In the genomic region with DNA sequence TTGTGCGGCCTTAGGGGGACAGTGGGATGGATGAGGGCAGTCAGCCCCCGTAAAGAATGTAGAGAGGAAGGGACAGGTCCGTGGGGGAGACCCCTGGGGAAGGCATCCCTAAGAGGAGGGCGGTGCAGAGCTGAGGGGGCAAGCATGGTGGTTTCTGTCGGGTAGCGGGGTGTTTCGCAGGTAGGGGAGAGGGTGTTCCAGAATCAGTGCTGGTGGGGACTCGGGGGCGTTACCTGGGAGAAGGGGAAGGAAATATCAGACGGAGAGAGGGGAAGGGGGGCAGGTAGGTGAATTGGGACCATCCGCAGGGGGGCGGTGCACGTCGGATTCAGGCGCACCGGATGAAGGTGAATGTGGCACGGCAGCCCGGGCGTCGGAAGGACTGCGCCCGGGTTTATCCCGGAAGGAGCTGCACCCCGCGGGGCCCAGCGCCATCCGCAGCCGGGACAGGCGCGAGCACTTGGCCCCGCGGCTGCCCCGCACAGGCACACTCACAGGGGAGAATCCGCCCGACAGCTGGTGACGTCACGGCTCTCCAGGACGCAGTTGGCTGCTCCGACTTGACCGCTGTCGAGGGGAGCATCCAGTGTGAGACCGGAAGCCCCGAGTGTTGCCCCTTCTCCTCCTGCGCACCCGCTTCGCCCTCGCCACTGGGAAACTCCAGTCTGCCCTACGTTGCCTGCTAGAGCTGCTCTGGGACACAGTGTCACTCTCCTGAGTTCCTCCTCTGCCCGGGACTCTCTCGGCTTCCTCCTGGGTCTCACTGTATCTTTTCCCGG, we compare ENCODE assay signal across 8 cellular contexts. TPM values are rescaled to one million over a fixed set of nuclear protein-coding genes. Genes with fewer than 3 reads are reported as not detected.
DNase-seq lines count a peak whose midpoint lies in the region; ATAC-seq and TF ChIP-seq lines count a peak whose summit lies in the region.

No MANE protein-coding gene starts in this region.

- CTCF ChIA-PET in AG04450 (lab: Charles Lee) = interaction anchor here (0.6 to 1.9 kb wide), 5 partner anchors 12 to 578 kb away, joined by 3 to 6 read pairs (median 4); no protein-coding TSS in a partner anchor

- H3K4me3 ChIP-seq in AG04450 (ENCODE audit: low read depth, low read length) (peak overlapping the region; percentile 48), thymus (ENCODE audit: low read length) (peak overlapping the region; percentile 69)

- ATAC-seq in foreskin keratinocyte = peak; percentile 65
- ATAC-seq in omental fat pad (ENCODE audit: low FRiP score) = peak; percentile 66
- no peak for ATAC-seq in GM21360 (IDR thresholded peaks at IDR 0.05; ENCODE audit: unreplicated experiment)

- TF ChIP-seq CTCF in AG04450 (IDR thresholded peaks at IDR 0.05; ENCODE audit: low read depth, low read length) (no peak), foreskin keratinocyte (conservative IDR thresholded peaks at IDR 0.05) (peak; percentile 37), omental fat pad (IDR thresholded peaks at IDR 0.05) (no peak)

- H3K27me3 ChIP-seq in AG04450 (ENCODE audit: control insufficient read depth, insufficient read depth, low read length) (peaks cover 51% of the 10 kb centered on the region), foreskin keratinocyte (peaks cover 35% of the 10 kb centered on the region), thymus (ENCODE audit: control insufficient read depth, insufficient read depth) (no peaks in the 10 kb centered on the region)

- 11% methylated on average over 51 of the region's 51 CpGs for WGBS in thymus

- in situ Hi-C loops in GM18951 (cut with MboI; ENCODE audit: low sequenced_read_pairs, unreplicated experiment) = no loop called here

- no peaks in the 10 kb centered on the region for H3K36me3 ChIP-seq in thymus (ENCODE audit: control insufficient read depth, insufficient read depth)

- no peaks in the 10 kb centered on the region; the same call in 1 of the 2 replicates for H3K9me3 ChIP-seq in AG04450 (ENCODE audit: control insufficient read depth, insufficient read depth, low read length)
- H3K9me3 ChIP-seq in thymus (ENCODE audit: control insufficient read depth) = no peaks in the 10 kb centered on the region

- no peaks in the 10 kb centered on the region for H3K4me1 ChIP-seq in foreskin keratinocyte
- peaks cover 35% of the 10 kb centered on the region for H3K4me1 ChIP-seq in thymus (ENCODE audit: control insufficient read depth, insufficient read depth, low read length)

- TF ChIP-seq POLR2A in GM18951 (IDR thresholded peaks at IDR 0.05; ENCODE audit: extremely low read depth, insufficient read depth, insufficient read length) = peak; percentile 71

- H3K27ac ChIP-seq in AG04450 (ENCODE audit: low read depth, low read length) (no peak overlapping the region), foreskin keratinocyte (no peak overlapping the region), thymus (ENCODE audit: low read depth) (peak overlapping the region; percentile 71)

- POLR2A ChIA-PET in AG04450 (lab: Yijun Ruan, JAX) = interaction anchor here (0.5 kb wide), 1 partner anchor 115 kb away, joined by 3 read pairs; the partner anchor contains the start of genes CREB3 and TLN1

- DNase-seq in AG04450 (ENCODE audit: low read depth, low spot score) (no peak), NCI-H748 (lab: John Stamatoyannopoulos, UW; ENCODE audit: unreplicated experiment) (peak; percentile 56), foreskin keratinocyte (no peak), omental fat pad (ENCODE audit: low spot score) (peak; percentile 75)
- peak; percentile 45 to 52 for DNase-seq in activated T-helper 1 cell treated with anti-CD3 and anti-CD28 coated beads, Interleukin-2, amount 50 U/mL, for 16 hours (ENCODE audit: low read depth in 1 of 2, low spot score in 1 of 2)

RNA-seq across cellular contexts. Expression of gene CD72, which starts 1.3 kb away (rescaled TPM):
- 0.86 and 1.0 TPM in 2 replicates for polyA plus RNA-seq in AG04450 (2011; rRNA removed)
- 0.91 and 1.1 TPM in 2 replicates for polyA minus RNA-seq in AG04450 (2011; rRNA and poly(A)+ RNA removed)
- total RNA-seq in foreskin keratinocyte = 0.20 and 0.28 TPM in 2 replicates
- 0.19 TPM in 2 replicates for polyA plus RNA-seq in foreskin keratinocyte
- total RNA-seq in omental fat pad = 10 to 100 TPM in 1 of 4 donors, 1 to 10 TPM in 3; 1.6 to 15.5 (median 4.9) TPM
- 23.6 TPM for polyA plus RNA-seq in thymus

RNA-seq across cellular contexts. Expression of gene TESK1, which starts 11.8 kb away (rescaled TPM):
- polyA plus RNA-seq in AG04450 (2011; rRNA removed) (12.8 and 14.5 TPM in 2 replicates), foreskin keratinocyte (22.3 and 22.5 TPM in 2 replicates), thymus (32.8 TPM)
- polyA minus RNA-seq in AG04450 (2011; rRNA and poly(A)+ RNA removed) = 14.4 and 14.7 TPM in 2 replicates
- total RNA-seq in foreskin keratinocyte (13.5 and 14.6 TPM in 2 replicates), omental fat pad (10 to 100 TPM; 29.6 to 53.0 (median 36.5) TPM)

RNA-seq across cellular contexts. Expression of gene SIT1, which starts 33.9 kb away (rescaled TPM):
- not detected in 2 replicates for polyA plus RNA-seq in AG04450 (2011; rRNA removed)
- polyA minus RNA-seq in AG04450 (2011; rRNA and poly(A)+ RNA removed) = not detected in 2 replicates
- total RNA-seq in foreskin keratinocyte = not detected in 2 replicates
- not detected in 2 replicates for polyA plus RNA-seq in foreskin keratinocyte
- total RNA-seq in omental fat pad = 1 to 10 TPM in 3 of 4 donors, under 1 TPM in 1; 0.74 to 5.2 (median 1.1) TPM
- polyA plus RNA-seq in thymus = 42.2 TPM

RNA-seq across cellular contexts. Expression of gene RMRP, which starts 40.9 kb away (rescaled TPM):
- polyA plus RNA-seq in AG04450 (2011; rRNA removed) (173 and 306 TPM in 2 replicates), foreskin keratinocyte (2.0 TPM in 1 of 2 replicates, not detected in the other), thymus (13.0 TPM)
- polyA minus RNA-seq in AG04450 (2011; rRNA and poly(A)+ RNA removed) = 6,565 and 7,222 TPM in 2 replicates
- total RNA-seq in foreskin keratinocyte (3,234 and 3,953 TPM in 2 replicates), omental fat pad (1,000 to 10,000 TPM in 3 of 4 donors, 100 to 1,000 TPM in 1; 841 to 3,200 (median 2,180) TPM)

RNA-seq across cellular contexts. Expression of gene CCDC107, which starts 41.2 kb away (rescaled TPM):
- polyA plus RNA-seq in AG04450 (2011; rRNA removed) = 11.8 TPM in 2 replicates
- polyA minus RNA-seq in AG04450 (2011; rRNA and poly(A)+ RNA removed) = 5.1 and 7.8 TPM in 2 replicates
- total RNA-seq in foreskin keratinocyte = 12.0 and 13.5 TPM in 2 replicates
- 26.3 and 27.2 TPM in 2 replicates for polyA plus RNA-seq in foreskin keratinocyte
- total RNA-seq in omental fat pad = 100 to 1,000 TPM in 1 of 4 donors, 10 to 100 TPM in 3; 35.8 to 108 (median 52.5) TPM
- 43.2 TPM for polyA plus RNA-seq in thymus

Comparison
In these comparisons a context has a peak if more than half of its experiments do, and no peak if none do; other contexts are left out.
1. DNase-seq: peak in NCI-H748 (single experiment), activated T-helper 1 cell treated with anti-CD3 and anti-CD28 coated beads, Interleukin-2, amount 50 U/mL, for 16 hours (2 of 2) and omental fat pad (single experiment); none in AG04450 (single experiment) and foreskin keratinocyte (0 of 2).
2. RNA of gene CD72, which starts 1.3 kb away (polyA plus RNA-seq): 23.6 TPM in thymus (single experiment); 0.86 to 1.0 TPM in AG04450 and 0.19 TPM in foreskin keratinocyte; every median in the first group is over 10 times any median in the second.
3. RNA of gene SIT1, which starts 33.9 kb away (polyA plus RNA-seq): 42.2 TPM in thymus (single experiment); not detected in AG04450 and not detected in foreskin keratinocyte; every median in the first group is over 10 times any median in the second.